9 cellular contexts compared by ENCODE assay signal in the genomic region with DNA sequence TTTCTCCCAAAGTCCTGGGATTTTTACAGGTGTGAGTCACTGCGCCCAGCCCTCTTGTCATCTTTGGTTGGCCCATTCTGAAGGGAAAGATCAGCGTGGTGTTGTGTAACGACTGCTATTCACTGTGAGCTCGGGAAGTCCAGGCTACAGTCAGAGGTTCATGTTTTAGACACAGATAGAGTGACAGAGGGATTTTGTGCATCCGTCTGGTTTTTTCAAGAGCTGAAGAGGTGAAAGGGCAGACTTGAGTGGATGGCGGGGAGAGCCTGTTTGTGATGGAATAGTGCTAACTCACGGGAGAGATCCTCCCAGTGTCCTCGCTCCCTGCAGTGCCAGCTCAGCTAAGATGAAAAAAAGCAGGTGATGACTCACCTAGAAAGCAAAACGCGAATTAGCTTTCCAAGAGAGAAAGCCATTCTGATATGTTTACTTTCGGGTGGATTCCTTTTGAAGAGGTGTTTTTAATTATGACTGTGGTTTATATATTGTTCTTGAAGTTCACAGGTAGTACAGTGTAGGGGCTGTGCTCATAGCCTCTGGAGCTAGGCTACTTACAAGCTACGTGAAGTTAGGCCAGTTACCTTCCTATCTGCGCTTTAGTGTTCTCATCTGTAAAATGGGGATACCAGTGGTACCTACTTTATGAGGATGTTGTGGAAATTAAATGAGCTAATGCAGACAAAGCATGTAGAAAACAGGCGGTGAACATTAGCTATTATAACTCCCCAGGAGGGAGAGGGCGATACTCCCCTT.
DNase-seq lines count a peak whose midpoint lies in the region; ATAC-seq and TF ChIP-seq lines count a peak whose summit lies in the region.
"Had no signal": no experiment of that assay in that cellular context is flagged by ENCODE, and none has a peak within 500 bp of the region (broad histone marks: within the 10 kb centered on the region; RNA-seq: fewer than 3 reads in every experiment).

No MANE protein-coding gene starts in this region.

- no peaks in the 10 kb centered on the region for H3K27me3 ChIP-seq in ACC112 (ENCODE audit: insufficient read depth, low read length)
- no peaks in the 10 kb centered on the region for H3K27me3 ChIP-seq in PC-3 (ENCODE audit: low read length)
- H3K27me3 ChIP-seq: BLaER1 had no signal

- H3K79me2 ChIP-seq in ACC112 (ENCODE audit: control insufficient read depth, insufficient read depth, low read length, unreplicated experiment) = no peaks in the 10 kb centered on the region
- H3K79me2 ChIP-seq in PC-3 (ENCODE audit: low read length) = no peaks in the 10 kb centered on the region

- H3K9me3 ChIP-seq in PC-3 (ENCODE audit: low read length) = no peaks in the 10 kb centered on the region
- H3K9me3 ChIP-seq: BLaER1 had no signal

- H3K4me3 ChIP-seq in ACC112 (ENCODE audit: low read depth, low read length) = no peak overlapping the region
- H3K4me3 ChIP-seq in PC-3 (ENCODE audit: low read length) = peak overlapping the region; percentile 51; the same call in 1 of the 2 replicates
- H3K4me3 ChIP-seq in fibroblast of mammary gland (ENCODE audit: control insufficient read depth, low read depth, low read length) = no peak overlapping the region
- H3K4me3 ChIP-seq: BLaER1 had no signal

- H3K4me1 ChIP-seq in ACC112 (ENCODE audit: control insufficient read depth, insufficient read depth, low read length, unreplicated experiment) (peaks cover 34% of the 10 kb centered on the region), PC-3 (ENCODE audit: insufficient read depth, low read length) (peaks cover 45% of the 10 kb centered on the region)
- H3K4me1 ChIP-seq: BLaER1 had no signal

- H2AFZ ChIP-seq in ACC112 (ENCODE audit: low read length, unreplicated experiment) (peak overlapping the region; percentile 51), PC-3 (ENCODE audit: low read length) (peak overlapping the region; percentile 49)

- H3K9me2 ChIP-seq in PC-3 (replicated peaks; ENCODE audit: low read length) = no peaks in the 10 kb centered on the region

- intact Hi-C loops in PC-3 (cut with micrococcal nuclease) (loop anchor here (5.0 kb wide), 2 partner anchors 91 to 181 kb away; no protein-coding TSS in a partner anchor), cardiac septum (cut with DNase I) (no loop called here)

- peaks cover 8% of the 10 kb centered on the region for H3F3A ChIP-seq in PC-3 (ENCODE audit: low read length, unreplicated experiment)

- POLR2A ChIA-PET in PC-3 (lab: Charles Lee; ENCODE audit: unreplicated experiment) = interaction anchor here (0.6 kb wide), 2 partner anchors 252 to 1946 kb away, joined by 3 to 5 read pairs; no protein-coding TSS in a partner anchor

- no peaks in the 10 kb centered on the region for H4K20me1 ChIP-seq in PC-3 (ENCODE audit: low read length)
- H4K20me1 ChIP-seq: BLaER1 had no signal

- H3K4me2 ChIP-seq in PC-3 (ENCODE audit: low read length) = peak overlapping the region; percentile 75
- H3K4me2 ChIP-seq: BLaER1 had no signal

- no peak for TF ChIP-seq CTCF in PC-3 (conservative IDR thresholded peaks at IDR 0.05; ENCODE audit: low read depth, low read length)
- TF ChIP-seq CTCF in fibroblast of mammary gland (conservative IDR thresholded peaks at IDR 0.05; ENCODE audit: control insufficient read depth, insufficient read depth, low read depth, low read length) = no peak

- H3K27ac ChIP-seq in ACC112 (ENCODE audit: low read depth, low read length) = peak overlapping the region; percentile 43
- H3K27ac ChIP-seq in PC-3 (ENCODE audit: low read length) = peak overlapping the region; percentile 88
- H3K27ac ChIP-seq: BLaER1 had no signal

- H3K9ac ChIP-seq in PC-3 (ENCODE audit: low read length) = peak overlapping the region; percentile 54
- H3K9ac ChIP-seq: BLaER1 had no signal

- H3K36me3 ChIP-seq in ACC112 (ENCODE audit: insufficient read depth, low read length) (no peaks in the 10 kb centered on the region), PC-3 (ENCODE audit: low read depth, low read length) (no peaks in the 10 kb centered on the region)
- H3K36me3 ChIP-seq: BLaER1 had no signal

- CTCF ChIA-PET in PC-3 (lab: Charles Lee) = interaction anchor here (0.6 kb wide), 1 partner anchor 231 kb away, joined by 3 read pairs; no protein-coding TSS in a partner anchor

- DNase-seq in HT1080 (ENCODE audit: low read depth) = peak; percentile 98
- DNase-seq in PC-3 = peak; percentile 89
- peak; percentile 85 for DNase-seq in fibroblast of mammary gland (ENCODE audit: low read depth)
- no peak for DNase-seq in cardiac septum (ENCODE audit: low spot score)

- BruUV-seq in PC-3 (replicated peaks; lab: Mats Ljungman, UMichigan) = no TSS peak

- peak; percentile 77 for ATAC-seq in PC-3
- no peak for ATAC-seq in GM21526 (IDR thresholded peaks at IDR 0.05; ENCODE audit: low FRiP score, unreplicated experiment)
- no peak for ATAC-seq in HG03439 (IDR thresholded peaks at IDR 0.05; ENCODE audit: unreplicated experiment)
- no peak for ATAC-seq in HG03139 (IDR thresholded peaks at IDR 0.05; ENCODE audit: unreplicated experiment)
